ENCODE assay signal across 1 cellular context in genomic region chr10:129440722-129441316, GRCh38.
TF ChIP-seq lines count a peak whose summit lies in the region.

No MANE protein-coding gene starts in this region.

TF ChIP-seq in GM23338, 12 proteins besides CTCF, POLR2A, EP300 and RAD21 (continued from another document):
- TF ChIP-seq ZNF462 (CRISPR knock-in tag; IDR thresholded peaks at IDR 0.05), result no peak
